In genomic region chr11:44066732-44067131, GRCh38 we compare ENCODE assay signal across 1 cellular context.
A peak's percentile ranks its signal among the peaks of the same experiment; 100 is the strongest.
TF ChIP-seq lines count a peak whose summit lies in the region.

No MANE protein-coding gene starts in this region.

TF ChIP-seq in IMR-90, 13 proteins besides CTCF, POLR2A, EP300 and RAD21:
- TF ChIP-seq FOS (IDR thresholded peaks at IDR 0.05; ENCODE audit: low read depth, low read length), result peak; percentile 29; the same call in 1 of the 2 replicates
- no peak for TF ChIP-seq MAFK (IDR thresholded peaks at IDR 0.05; ENCODE audit: low read depth, low read length)
